25 cellular contexts compared by ENCODE assay signal in genomic region chr22:23678133-23678532, GRCh38. TPM values are rescaled to one million over a fixed set of nuclear protein-coding genes. Genes with fewer than 3 reads are reported as not detected.
A peak's percentile ranks its signal among the peaks of the same experiment; 100 is the strongest.
DNase-seq lines count a peak whose midpoint lies in the region; ATAC-seq and TF ChIP-seq lines count a peak whose summit lies in the region.
"Had no signal": no experiment of that assay in that cellular context is flagged by ENCODE, and none has a peak within 500 bp of the region (broad histone marks: within the 10 kb centered on the region; RNA-seq: fewer than 3 reads in every experiment).

No MANE protein-coding gene starts in this region.

- H3K9me3 Mint-ChIP-seq in effector memory CD8-positive, alpha-beta T cell: no peaks in the 10 kb centered on the region
- no peaks in the 10 kb centered on the region for H3K9me3 Mint-ChIP-seq in progenitor cell of endocrine pancreas (ENCODE audit: low read depth)
- H3K9me3 Mint-ChIP-seq: activated T-cell treated with anti-CD3 and anti-CD28 coated beads, Interleukin-2, amount 50 U/mL, for 4 hours; brain; CD14-positive monocyte; mesothelial cell of epicardium; naive B cell had no signal

- H3K4me3 Mint-ChIP-seq in effector memory CD8-positive, alpha-beta T cell: no peak overlapping the region
- H3K4me3 Mint-ChIP-seq in progenitor cell of endocrine pancreas (ENCODE audit: low read depth): no peak overlapping the region
- H3K4me3 Mint-ChIP-seq: activated T-cell treated with anti-CD3 and anti-CD28 coated beads, Interleukin-2, amount 50 U/mL, for 4 hours; brain; CD14-positive monocyte; mesothelial cell of epicardium; naive B cell had no signal

- peak overlapping the region; percentile 74 to 77 for H3K27ac Mint-ChIP-seq in effector memory CD8-positive, alpha-beta T cell
- peak overlapping the region; percentile 57 for H3K27ac Mint-ChIP-seq in progenitor cell of endocrine pancreas
- H3K27ac Mint-ChIP-seq: mesothelial cell of epicardium had no signal

- no peaks in the 10 kb centered on the region for H3K27me3 Mint-ChIP-seq in effector memory CD8-positive, alpha-beta T cell
- no peaks in the 10 kb centered on the region for H3K27me3 Mint-ChIP-seq in progenitor cell of endocrine pancreas
- H3K27me3 Mint-ChIP-seq: brain, naive B cell had no signal

- peaks cover 14 to 19% of the 10 kb centered on the region in 2 donors for H3K4me1 Mint-ChIP-seq in effector memory CD8-positive, alpha-beta T cell (ENCODE audit: low read depth in 2 of 2)
- H3K4me1 Mint-ChIP-seq in progenitor cell of endocrine pancreas (ENCODE audit: low read depth): peaks cover 27% of the 10 kb centered on the region
- H3K4me1 Mint-ChIP-seq: mesothelial cell of epicardium had no signal

- H3K36me3 Mint-ChIP-seq in effector memory CD8-positive, alpha-beta T cell (ENCODE audit: insufficient read depth): peaks cover 8% of the 10 kb centered on the region
- peaks cover 9% of the 10 kb centered on the region for H3K36me3 Mint-ChIP-seq in progenitor cell of endocrine pancreas (ENCODE audit: insufficient read depth)

- no peak for TF ChIP-seq CTCF in progenitor cell of endocrine pancreas (IDR thresholded peaks at IDR 0.05; ENCODE audit: unreplicated experiment)

- no peak for ATAC-seq in effector memory CD8-positive, alpha-beta T cell (replicated peaks)
- ATAC-seq: activated T-cell treated with anti-CD3 and anti-CD28 coated beads, Interleukin-2, amount 50 U/mL, for 4 hours; HepG2 had no signal

- DNase-seq in DMS 273 (lab: John Stamatoyannopoulos, UW; ENCODE audit: unreplicated experiment): peak; percentile 66
- DNase-seq in DMS 273 treated with DMSO at 0.1 percent for 48 hours (lab: John Stamatoyannopoulos, UW): no peak
- DNase-seq in D341Med (ENCODE audit: low spot score): peak; percentile 24
- no peak for DNase-seq in effector memory CD8-positive, alpha-beta T cell
- no peak for DNase-seq in progenitor cell of endocrine pancreas (ENCODE audit: low spot score, unreplicated experiment)
- no peak for DNase-seq in NCI-H526 (lab: John Stamatoyannopoulos, UW)
- no peak for DNase-seq in COLO668 (lab: John Stamatoyannopoulos, UW; ENCODE audit: unreplicated experiment)
- no peak for DNase-seq in cerebellum (ENCODE audit: low spot score)
- DNase-seq: activated T-cell treated with anti-CD3 and anti-CD28 coated beads, Interleukin-2, amount 50 U/mL, for 4 hours; islet precursor cell; Kasumi-1; left ventricle myocardium inferior; naive B cell; NCI-H1436 treated with DMSO at 0.1 percent for 48 hours; NCI-H510A treated with DMSO at 0.1 percent for 48 hours had no signal

RNA-seq across cellular contexts. Expression of gene RGL4, which starts 12.7 kb away (rescaled TPM):
- total RNA-seq in progenitor cell of endocrine pancreas (0.07 TPM in 1 of 2 replicates, not detected in the other), cerebellum (0.82 TPM)
- total RNA-seq: glomerular endothelial cell, H1, HepG2, left ventricle myocardium inferior, mesothelial cell of epicardium, osteocyte, SJCRH30, subcutaneous adipose tissue, vagina had no signal

RNA-seq across cellular contexts. Expression of gene DRICH1, which starts 46.0 kb away (rescaled TPM):
- total RNA-seq in progenitor cell of endocrine pancreas: 8.6 and 11.1 TPM in 2 replicates
- total RNA-seq in cerebellum: 2.5 TPM
- total RNA-seq: glomerular endothelial cell, left ventricle myocardium inferior, SJCRH30, vagina had no signal

Comparison
In these comparisons a context has a peak if more than half of its experiments do, and no peak if none do; other contexts are left out.
1. DNase-seq: peak in DMS 273 (single experiment) and D341Med (single experiment); none in DMS 273 treated with DMSO at 0.1 percent for 48 hours (single experiment), effector memory CD8-positive, alpha-beta T cell (0 of 3), progenitor cell of endocrine pancreas (single experiment), NCI-H526 (0 of 2), COLO668 (single experiment) and cerebellum (single experiment).